ENCODE assay signal across 15 cellular contexts in the genomic region with DNA sequence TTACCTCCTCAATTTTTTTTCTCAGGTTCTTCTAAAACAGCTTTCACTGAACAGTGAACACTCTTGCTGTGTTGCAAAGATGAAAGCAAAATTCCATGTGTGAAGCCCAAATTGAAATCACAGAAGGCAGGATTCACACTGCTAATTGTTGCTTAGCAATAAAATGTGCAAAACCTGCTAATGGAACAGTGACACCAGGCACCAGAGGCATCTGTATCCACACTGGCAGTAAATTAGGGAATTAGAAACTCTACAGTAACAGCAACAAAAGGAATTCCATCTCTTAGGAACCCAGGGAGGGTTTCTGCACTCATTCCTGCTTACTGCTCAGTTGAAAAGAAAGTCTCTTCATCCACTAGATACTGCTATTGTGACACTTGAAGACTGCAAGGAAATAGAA.
A peak's percentile ranks its signal among the peaks of the same experiment; 100 is the strongest.
DNase-seq lines count a peak whose midpoint lies in the region; TF ChIP-seq lines count a peak whose summit lies in the region.
"Had no signal": no experiment of that assay in that cellular context is flagged by ENCODE, and none has a peak within 500 bp of the region (broad histone marks: within the 10 kb centered on the region; RNA-seq: fewer than 3 reads in every experiment).

No MANE protein-coding gene starts in this region.

- H3K27ac Mint-ChIP-seq in brain (peak overlapping the region in 4 of 5 experiments; percentile 22 to 81 (median 60)), neural progenitor cell (peak overlapping the region; percentile 96), nephron progenitor cell (no peak overlapping the region)
- H3K27ac Mint-ChIP-seq: CD4-positive, alpha-beta memory T cell; H9 had no signal

- no peaks in the 10 kb centered on the region for H3K36me3 ChIP-seq in neural progenitor cell

- H3K4me3 ChIP-seq in neural progenitor cell, result no peak overlapping the region

- H2AFZ ChIP-seq in neural progenitor cell (replicated peaks), result peak overlapping the region; percentile 64

- H3K79me2 ChIP-seq in neural progenitor cell (ENCODE audit: low read depth), result no peaks in the 10 kb centered on the region

- H3K9me3 Mint-ChIP-seq in brain (peaks cover 19 to 48% (median 33%) of the 10 kb centered on the region in 5 experiments), neural progenitor cell (peaks cover 46% of the 10 kb centered on the region), nephron progenitor cell (peaks cover 33% of the 10 kb centered on the region)

- H3K9ac ChIP-seq in neural progenitor cell, result no peak overlapping the region

- TF ChIP-seq CTCF in brain (conservative IDR thresholded peaks at IDR 0.05) (no peak), neural progenitor cell (IDR thresholded peaks at IDR 0.05) (no peak), nephron progenitor cell (IDR thresholded peaks at IDR 0.05) (no peak)

- peaks cover 21% of the 10 kb centered on the region for H3K4me1 ChIP-seq in neural progenitor cell

- H3K27me3 Mint-ChIP-seq in brain (no peaks in the 10 kb centered on the region), neural progenitor cell (ENCODE audit: insufficient read depth, low read depth) (peaks cover 6% of the 10 kb centered on the region), nephron progenitor cell (ENCODE audit: low read depth, poor library complexity) (peaks cover 3% of the 10 kb centered on the region)

- peak overlapping the region; percentile 47 for H3K27ac ChIP-seq in neural progenitor cell
- H3K27ac ChIP-seq: C4-2B had no signal

- peak overlapping the region; percentile 47 for H3K4me2 ChIP-seq in neural progenitor cell

- DNase-seq in NCI-H748 (lab: John Stamatoyannopoulos, UW; ENCODE audit: unreplicated experiment), result peak; percentile 71
- no peak for DNase-seq in NCI-H748 treated with DMSO at 0.1 percent for 48 hours (lab: John Stamatoyannopoulos, UW)
- peak; percentile 27 for DNase-seq in neural progenitor cell (ENCODE audit: low spot score)
- no peak for DNase-seq in nephron progenitor cell
- no peak for DNase-seq in NCI-H226
- DNase-seq: ACHN; CD4-positive, alpha-beta memory T cell; DMS153; DMS79; GDM1; GOT3; H9; IMR-90 had no signal

- peaks cover 13% of the 10 kb centered on the region for H3K36me3 Mint-ChIP-seq in brain
- peaks cover 12% of the 10 kb centered on the region for H3K36me3 Mint-ChIP-seq in neural progenitor cell
- H3K36me3 Mint-ChIP-seq in nephron progenitor cell (ENCODE audit: low read depth), result peaks cover 16% of the 10 kb centered on the region
- H3K36me3 Mint-ChIP-seq: CD4-positive, alpha-beta memory T cell had no signal

- no peaks in the 10 kb centered on the region for H3K27me3 ChIP-seq in neural progenitor cell

- H3K9me3 ChIP-seq in neural progenitor cell (ENCODE audit: low read depth), result peaks cover 16% of the 10 kb centered on the region

- no peaks in the 10 kb centered on the region for H4K20me1 ChIP-seq in neural progenitor cell (ENCODE audit: low read depth)

- H3K4me3 Mint-ChIP-seq in brain (peak overlapping the region in 1 of 5 experiments; percentile 17), neural progenitor cell (peak overlapping the region; percentile 17), nephron progenitor cell (no peak overlapping the region)
- H3K4me3 Mint-ChIP-seq: CD4-positive, alpha-beta memory T cell; H9 had no signal

- H3K4me1 Mint-ChIP-seq in brain, result peaks cover 13% of the 10 kb centered on the region
- peaks cover 33% of the 10 kb centered on the region for H3K4me1 Mint-ChIP-seq in neural progenitor cell
- H3K4me1 Mint-ChIP-seq in nephron progenitor cell, result peaks cover 19% of the 10 kb centered on the region
- H3K4me1 Mint-ChIP-seq: CD4-positive, alpha-beta memory T cell; H9 had no signal

- peaks cover 10% of the 10 kb centered on the region for H3F3A ChIP-seq in neural progenitor cell (ENCODE audit: low read depth)

Comparison
In these comparisons a context has a peak if more than half of its experiments do, and no peak if none do; other contexts are left out.
1. DNase-seq: peak in NCI-H748 (single experiment) and neural progenitor cell (single experiment); none in NCI-H748 treated with DMSO at 0.1 percent for 48 hours (single experiment), nephron progenitor cell (single experiment) and NCI-H226 (single experiment).